31 cellular contexts compared by ENCODE assay signal in genomic region chr17:2770129-2770528, GRCh38. TPM values are rescaled to one million over a fixed set of nuclear protein-coding genes. Genes with fewer than 3 reads are reported as not detected.
"Had no signal": no experiment of that assay in that cellular context is flagged by ENCODE, and none has a peak within 500 bp of the region (broad histone marks: within the 10 kb centered on the region; RNA-seq: fewer than 3 reads in every experiment).

No MANE protein-coding gene starts in this region.

- H3K27ac ChIP-seq: ascending aorta, body of pancreas had no signal

- H3K36me3 ChIP-seq: ascending aorta, MG63 had no signal

- H3K27me3 ChIP-seq: ascending aorta, body of pancreas, MG63 had no signal

- H3K4me3 Mint-ChIP-seq: activated CD4-positive, alpha-beta memory T cell treated with anti-CD3 and anti-CD28 coated beads for 36 hours; activated CD4-positive, alpha-beta T cell treated with anti-CD3 and anti-CD28 coated beads, Interleukin-2, amount 10 ng/mL, durations not matched to agents 7 days and 5 days; activated naive CD8-positive, alpha-beta T cell treated with anti-CD3 and anti-CD28 coated beads, Interleukin-2, amount 50 U/mL, for 24 hours; activated T-cell treated with anti-CD3 and anti-CD28 coated beads, Interleukin-2, amount 50 U/mL, for 4 hours; central memory CD8-positive, alpha-beta T cell; T-cell had no signal

- ATAC-seq: activated naive CD4-positive, alpha-beta T cell treated with anti-CD3 and anti-CD28 coated beads, Interleukin-2, amount 50 U/mL, for 72 hours; activated naive CD8-positive, alpha-beta T cell treated with anti-CD3 and anti-CD28 coated beads, Interleukin-2, amount 50 U/mL, for 24 hours; activated T-cell treated with anti-CD3 and anti-CD28 coated beads, Interleukin-2, amount 50 U/mL, for 4 hours; body of pancreas; PC-3; T-cell had no signal

- H3K36me3 Mint-ChIP-seq: activated CD4-positive, alpha-beta memory T cell treated with anti-CD3 and anti-CD28 coated beads for 36 hours; activated naive CD4-positive, alpha-beta T cell treated with anti-CD3 and anti-CD28 coated beads, Interleukin-2, amount 50 U/mL, for 72 hours; T-cell had no signal

- H3K27ac Mint-ChIP-seq: activated CD4-positive, alpha-beta memory T cell treated with anti-CD3 and anti-CD28 coated beads for 36 hours; activated CD4-positive, alpha-beta T cell treated with anti-CD3 and anti-CD28 coated beads, Interleukin-2, amount 10 ng/mL, durations not matched to agents 7 days and 5 days; activated naive CD4-positive, alpha-beta T cell treated with anti-CD3 and anti-CD28 coated beads, Interleukin-2, amount 50 U/mL, for 72 hours; activated naive CD8-positive, alpha-beta T cell treated with anti-CD3 and anti-CD28 coated beads, Interleukin-2, amount 50 U/mL, for 24 hours; T-cell had no signal

- H3K9me3 Mint-ChIP-seq: activated CD4-positive, alpha-beta memory T cell treated with anti-CD3 and anti-CD28 coated beads for 36 hours; activated CD4-positive, alpha-beta T cell treated with anti-CD3 and anti-CD28 coated beads, Interleukin-2, amount 10 ng/mL, durations not matched to agents 7 days and 5 days; activated naive CD4-positive, alpha-beta T cell treated with anti-CD3 and anti-CD28 coated beads, Interleukin-2, amount 50 U/mL, for 72 hours; activated naive CD8-positive, alpha-beta T cell treated with anti-CD3 and anti-CD28 coated beads, Interleukin-2, amount 50 U/mL, for 24 hours; activated T-cell treated with anti-CD3 and anti-CD28 coated beads, Interleukin-2, amount 50 U/mL, for 4 hours; central memory CD8-positive, alpha-beta T cell; T-cell had no signal

- H3K4me3 ChIP-seq: ascending aorta, body of pancreas, MG63 had no signal

- H3K4me1 ChIP-seq: ascending aorta, body of pancreas had no signal

- H3K4me1 Mint-ChIP-seq: activated naive CD8-positive, alpha-beta T cell treated with anti-CD3 and anti-CD28 coated beads, Interleukin-2, amount 50 U/mL, for 24 hours; central memory CD8-positive, alpha-beta T cell had no signal

- DNase-seq: activated CD4-positive, alpha-beta memory T cell treated with anti-CD3 and anti-CD28 coated beads for 36 hours; activated CD4-positive, alpha-beta T cell treated with anti-CD3 and anti-CD28 coated beads, Interleukin-2, amount 10 ng/mL, durations not matched to agents 7 days and 5 days; activated CD4-positive, CD25-positive, alpha-beta regulatory T cell; activated CD8-positive, alpha-beta memory T cell treated with anti-CD3 and anti-CD28 coated beads for 24 hours; activated effector memory CD4-positive, alpha-beta T cell treated with anti-CD3 and anti-CD28 coated beads, Interleukin-2, amount 50 U/mL, for 16 hours; activated naive CD4-positive, alpha-beta T cell treated with Interleukin-2 at 50 U/mL for 16 hours; activated naive CD8-positive, alpha-beta T cell treated with anti-CD3 and anti-CD28 coated beads, Interleukin-2, amount 50 U/mL, for 24 hours; activated T-cell treated with anti-CD3 and anti-CD28 coated beads, Interleukin-2, amount 50 U/mL, for 4 hours; amniotic stem cell; body of pancreas; MG63; MV-4-11; NCI-H1092 treated with DMSO at 0.1 percent for 48 hours; NCI-H1417 treated with DMSO at 0.1 percent for 48 hours; NCI-H1694; NCI-H2029; NCI-H2107; NCI-H226; NCI-H526; NCI-H774; NK-92 treated with Interleukin-12 subunit alpha and Interleukin-12 subunit beta, amount 100 ng/mL, for 24 hours; PC-3; SHP77 treated with DMSO at 0.1 percent for 48 hours; T-cell; T-helper 2 cell; T1000 had no signal

- H3K9me3 ChIP-seq: ascending aorta, body of pancreas, MG63 had no signal

RNA-seq across cellular contexts. Expression of gene CCDC92B, which starts 20.7 kb away (rescaled TPM):
- total RNA-seq: ascending aorta, bronchial epithelial cell, NCI-H460, PC-3 had no signal
